ENCODE assay signal across 8 cellular contexts in genomic region chr20:38034961-38035360, GRCh38. TPM values are rescaled to one million over a fixed set of nuclear protein-coding genes. Genes with fewer than 3 reads are reported as not detected.
DNase-seq lines count a peak whose midpoint lies in the region; ATAC-seq, FAIRE-seq and TF ChIP-seq lines count a peak whose summit lies in the region.

No MANE protein-coding gene starts in this region.

- dilution Hi-C loops in mammary epithelial cell (cut with HindIII; ENCODE audit: low sequenced_read_pairs), result no loop called here

- peak overlapping the region; percentile 88 to 99 (median 98) for H3K4me3 Mint-ChIP-seq in naive B cell

- peaks cover 99% of the 10 kb centered on the region for H3K79me2 ChIP-seq in mammary epithelial cell (ENCODE audit: insufficient read depth, low read length)

- 96% methylated on average over 5 of the region's 6 CpGs for WGBS in HUES64
- WGBS in mammary epithelial cell (ENCODE audit: low coverage, missing lambda C conversion rate), result 79% methylated on average over 6 of the region's 6 CpGs

- no TSS peak for BruUV-seq in mammary epithelial cell (replicated peaks; lab: Mats Ljungman, UMichigan)

- peak overlapping the region in 5 of 6 donors; percentile 12 to 99 (median 97) for H3K27ac Mint-ChIP-seq in naive B cell

- peak overlapping the region; percentile 92; the same call in 1 of the 2 replicates for H3K9ac ChIP-seq in HUES64 (ENCODE audit: low read depth, low read length)
- H3K9ac ChIP-seq in mammary epithelial cell (ENCODE audit: insufficient read depth, low read length), result peak overlapping the region; percentile 96

- no peaks in the 10 kb centered on the region for H3K9me3 Mint-ChIP-seq in naive B cell

- no peaks in the 10 kb centered on the region for H3K36me3 Mint-ChIP-seq in naive B cell

- H3K36me3 ChIP-seq in HUES64 (ENCODE audit: insufficient read depth, low read length) (peaks cover 35% of the 10 kb centered on the region), mammary epithelial cell (ENCODE audit: insufficient read depth, low read length) (peaks cover 3% of the 10 kb centered on the region)

- CTCF ChIA-PET in AG04450 (lab: Charles Lee) (no interaction called here), mammary epithelial cell (lab: Charles Lee; ENCODE audit: low non-redundant PET) (no interaction called here)

- no peaks in the 10 kb centered on the region for H3K27me3 ChIP-seq in AG04450 (ENCODE audit: control insufficient read depth, insufficient read depth, low read length)
- no peaks in the 10 kb centered on the region for H3K27me3 ChIP-seq in HUES64 (ENCODE audit: insufficient read depth, low read length)
- no peaks in the 10 kb centered on the region for H3K27me3 ChIP-seq in mammary epithelial cell (ENCODE audit: insufficient read depth, low read length)

- peak overlapping the region; percentile 86 for H3K4me2 ChIP-seq in mammary epithelial cell (ENCODE audit: insufficient read depth, low read depth, low read length)

- no peak for FAIRE-seq in D721Med (lab: Jason Lieb, UNC)

- H3K4me1 ChIP-seq in HUES64 (ENCODE audit: insufficient read depth, low read length) (peaks cover 14% of the 10 kb centered on the region), mammary epithelial cell (ENCODE audit: insufficient read depth, low read length) (peaks cover 31% of the 10 kb centered on the region)

- no peak overlapping the region for H3K27ac ChIP-seq in AG04450 (ENCODE audit: low read depth, low read length)
- no peak overlapping the region for H3K27ac ChIP-seq in HUES64 (ENCODE audit: low read depth, low read length)
- H3K27ac ChIP-seq in mammary epithelial cell (ENCODE audit: insufficient read depth, low read depth, low read length), result peak overlapping the region; percentile 88

- intact Hi-C loops in mammary epithelial cell (cut with micrococcal nuclease), result no loop called here

- POLR2A ChIA-PET in AG04450 (lab: Yijun Ruan, JAX), result no interaction called here

- no peaks in the 10 kb centered on the region; the same call in 1 of the 2 replicates for H3K9me3 ChIP-seq in AG04450 (ENCODE audit: control insufficient read depth, insufficient read depth, low read length)
- no peaks in the 10 kb centered on the region for H3K9me3 ChIP-seq in HUES64 (ENCODE audit: insufficient read depth, low read depth, low read length)
- H3K9me3 ChIP-seq in mammary epithelial cell (replicated peaks; ENCODE audit: insufficient read depth, low read length), result no peaks in the 10 kb centered on the region

- H3K4me3 ChIP-seq in AG04450 (ENCODE audit: low read depth, low read length) (peak overlapping the region; percentile 95), HUES64 (ENCODE audit: low read length) (peak overlapping the region; percentile 94), mammary epithelial cell (replicated peaks in 1 of 3; ENCODE audit: insufficient read depth in 1 of 3, low read depth in 2 of 3, low read length in 3 of 3) (peak overlapping the region; percentile 88 to 97 (median 95))

- TF ChIP-seq CTCF in AG04450 (IDR thresholded peaks at IDR 0.05; ENCODE audit: low read depth, low read length), result no peak
- TF ChIP-seq CTCF in mammary epithelial cell (conservative IDR thresholded peaks at IDR 0.05 in 1 of 2, IDR thresholded peaks at IDR 0.05 in 1 of 2; ENCODE audit: extremely low read depth in 1 of 2, insufficient read depth in 1 of 2, low read depth in 1 of 2, low read length in 2 of 2), result no peak
- no peak for TF ChIP-seq CTCF in D721Med (IDR thresholded peaks at IDR 0.05; ENCODE audit: insufficient read depth, missing control alignments)

- in situ Hi-C loops in mammary epithelial cell (cut with MboI; ENCODE audit: low sequenced_read_pairs in 2 of 2), result no loop called here

- H3K27me3 Mint-ChIP-seq in naive B cell, result no peaks in the 10 kb centered on the region

- DNase-seq in AG04450 (ENCODE audit: low read depth, low spot score), result no peak
- DNase-seq in mammary epithelial cell, result peak; percentile 21
- DNase-seq in naive B cell, result no peak
- DNase-seq in D721Med (ENCODE audit: insufficient read length, low spot score), result no peak
- DNase-seq in anterior cingulate cortex (lab: John Stamatoyannopoulos, UW), result no peak
- DNase-seq in NCI-H2029 (lab: John Stamatoyannopoulos, UW), result no peak

- no peak overlapping the region for H2AFZ ChIP-seq in mammary epithelial cell (ENCODE audit: low read depth, low read length)

- H3K4me1 Mint-ChIP-seq in naive B cell, result peaks cover 36 to 66% (median 44%) of the 10 kb centered on the region in 3 donors

- ATAC-seq in naive B cell (ENCODE audit: low read depth in 2 of 2) (no peak), GM21515 (IDR thresholded peaks at IDR 0.05; ENCODE audit: unreplicated experiment) (no peak)

- H4K20me1 ChIP-seq in mammary epithelial cell (ENCODE audit: insufficient read depth, low read length), result no peaks in the 10 kb centered on the region

RNA-seq across cellular contexts. Expression of gene RPRD1B, which starts 1.4 kb away (rescaled TPM):
- polyA plus RNA-seq in AG04450 (2011; rRNA removed) (21.5 and 23.7 TPM in 2 replicates), mammary epithelial cell (17.0 TPM), naive B cell (ENCODE audit: low read depth in 6 of 6) (1 to 10 TPM in 5 of 6 donors, not detected in 1; 2.8 to 4.4 (median 4.2) TPM)
- 16.1 and 20.2 TPM in 2 replicates for polyA minus RNA-seq in AG04450 (2011; rRNA and poly(A)+ RNA removed)
- 17.9 TPM for polyA plus RNA-seq in HUES64 (2013, experiment 1 of 2)
- 16.7 TPM for polyA plus RNA-seq in HUES64 (2013, experiment 2 of 2)
- total RNA-seq in mammary epithelial cell, result 10 to 100 TPM; 18.3 to 32.7 TPM
- polyA minus RNA-seq in mammary epithelial cell, result 25.0 TPM

RNA-seq across cellular contexts. Expression of gene TTI1, which starts 1.7 kb away (rescaled TPM):
- 14.7 and 15.1 TPM in 2 replicates for polyA plus RNA-seq in AG04450 (2011; rRNA removed)
- 23.1 and 25.2 TPM in 2 replicates for polyA minus RNA-seq in AG04450 (2011; rRNA and poly(A)+ RNA removed)
- 36.0 TPM for polyA plus RNA-seq in HUES64 (2013, experiment 1 of 2)
- 34.4 TPM for polyA plus RNA-seq in HUES64 (2013, experiment 2 of 2)
- 10 to 100 TPM; 18.0 to 24.3 TPM for total RNA-seq in mammary epithelial cell
- polyA plus RNA-seq in mammary epithelial cell, result 20.4 TPM
- 25.5 TPM for polyA minus RNA-seq in mammary epithelial cell
- polyA plus RNA-seq in naive B cell (ENCODE audit: low read depth in 6 of 6), result 10 to 100 TPM in 5 of 6 donors, 1 to 10 TPM in 1; 2.2 to 21.4 (median 16.9) TPM
